8 cellular contexts compared by ENCODE assay signal in genomic region chr2:28452534-28453081, GRCh38. TPM values are rescaled to one million over a fixed set of nuclear protein-coding genes. Genes with fewer than 3 reads are reported as not detected.
DNase-seq lines count a peak whose midpoint lies in the region; ATAC-seq, FAIRE-seq and TF ChIP-seq lines count a peak whose summit lies in the region.

No MANE protein-coding gene starts in this region.

- no peak overlapping the region for H3K4me2 ChIP-seq in PC-9

- H3K27me3 Mint-ChIP-seq in type B pancreatic cell, result no peaks in the 10 kb centered on the region

- CTCF ChIA-PET in PC-9 (lab: Charles Lee), result interaction anchor here (0.6 kb wide), 1 partner anchor 166 kb away, joined by 3 read pairs; no protein-coding TSS in a partner anchor

- no peaks in the 10 kb centered on the region for H3K4me1 Mint-ChIP-seq in type B pancreatic cell (ENCODE audit: unreplicated experiment)

- BruUV-seq in PC-9 (replicated peaks; lab: Mats Ljungman, UMichigan), result no TSS peak

- POLR2A ChIA-PET in PC-9 (lab: Charles Lee; ENCODE audit: unreplicated experiment), result no interaction called here

- H3K36me3 Mint-ChIP-seq in type B pancreatic cell, result no peaks in the 10 kb centered on the region

- H2AFZ ChIP-seq in PC-9, result no peak overlapping the region

- H3K4me1 ChIP-seq in PC-9 (replicated peaks; ENCODE audit: insufficient read depth) (peaks cover 44% of the 10 kb centered on the region), foreskin keratinocyte (peaks cover 26% of the 10 kb centered on the region), ovary (ENCODE audit: insufficient read depth) (no peaks in the 10 kb centered on the region)

- H3K27ac Mint-ChIP-seq in type B pancreatic cell, result no peak overlapping the region

- no peak overlapping the region for H3K4me3 ChIP-seq in PC-9
- no peak overlapping the region for H3K4me3 ChIP-seq in ovary

- no peaks in the 10 kb centered on the region for H3K36me3 ChIP-seq in PC-9 (ENCODE audit: low read depth)
- H3K36me3 ChIP-seq in ovary, result no peaks in the 10 kb centered on the region

- intact Hi-C loops in PC-9 (cut with micrococcal nuclease; ENCODE audit: unreplicated experiment), result loop anchor here (1.0 to 5.0 kb wide), 6 partner anchors 43 to 746 kb away; partner anchors contain the start of genes BABAM2 and RBKS
- intact Hi-C loops in ovary (cut with DNase I), result loop anchor here (2.0 to 10.0 kb wide), 3 partner anchors 748 to 750 kb away; no protein-coding TSS in a partner anchor

- 43 to 52% (median 47%) methylated on average over 7 of the region's 7 CpGs for WGBS in ovary, 3 donors

- H3K9me2 ChIP-seq in PC-9 (ENCODE audit: insufficient read depth), result no peaks in the 10 kb centered on the region

- H3F3A ChIP-seq in PC-9 (ENCODE audit: insufficient read depth, low read depth), result peaks cover 34% of the 10 kb centered on the region

- TF ChIP-seq POLR2A in H54 (IDR thresholded peaks at IDR 0.05; ENCODE audit: low read depth, low read length), result no peak
- peak; percentile 25 for TF ChIP-seq POLR2A in ovary (IDR thresholded peaks at IDR 0.05)

- H3K9me3 ChIP-seq in PC-9 (ENCODE audit: insufficient read depth, low read depth), result no peaks in the 10 kb centered on the region
- no peaks in the 10 kb centered on the region for H3K9me3 ChIP-seq in ovary

- ATAC-seq in foreskin keratinocyte, result peak; percentile 36

- TF ChIP-seq CTCF in PC-9 (conservative IDR thresholded peaks at IDR 0.05), result peak; percentile 97
- TF ChIP-seq CTCF in foreskin keratinocyte (conservative IDR thresholded peaks at IDR 0.05), result peak; percentile 89
- peak; percentile 56 to 89 (median 88) for TF ChIP-seq CTCF in ovary (IDR thresholded peaks at IDR 0.05)
- TF ChIP-seq CTCF in type B pancreatic cell (conservative IDR thresholded peaks at IDR 0.05), result peak; percentile 84

- H3K9me3 Mint-ChIP-seq in type B pancreatic cell, result no peaks in the 10 kb centered on the region

- H3K4me3 Mint-ChIP-seq in type B pancreatic cell, result no peak overlapping the region

- no peaks in the 10 kb centered on the region for H3K79me2 ChIP-seq in PC-9 (ENCODE audit: low read depth)

- no peak for FAIRE-seq in H54 (lab: Jason Lieb, UNC)

- H3K27me3 ChIP-seq in PC-9 (ENCODE audit: insufficient read depth, low read depth) (no peaks in the 10 kb centered on the region), foreskin keratinocyte (no peaks in the 10 kb centered on the region), ovary (no peaks in the 10 kb centered on the region)

- H3K27ac ChIP-seq in PC-9 (no peak overlapping the region), foreskin keratinocyte (no peak overlapping the region), ovary (no peak overlapping the region)

- peak; percentile 86 for DNase-seq in CD1c-positive myeloid dendritic cell (ENCODE audit: extremely low spot score)
- DNase-seq in H54 (ENCODE audit: insufficient read length, low spot score), result peak; percentile 60
- peak in 1 of 2 experiments; percentile 75 for DNase-seq in PC-9
- DNase-seq in activated T-helper 1 cell treated with Interleukin-2 at 50 U/mL for 16 hours (ENCODE audit: low read depth), result peak; percentile 60
- DNase-seq in foreskin keratinocyte, result no peak
- DNase-seq in ovary, result peak; percentile 60 to 83 (median 78)
- no peak for DNase-seq in type B pancreatic cell (ENCODE audit: extremely low spot score, unreplicated experiment)
- no peak for DNase-seq in middle frontal gyrus (ENCODE audit: extremely low spot score, low spot score)

- no peaks in the 10 kb centered on the region for H4K20me1 ChIP-seq in PC-9 (ENCODE audit: insufficient read depth)

- no peak for TF ChIP-seq EP300 in ovary (IDR thresholded peaks at IDR 0.05)

RNA-seq across cellular contexts. Expression of gene PLB1, which starts 43.3 kb away (rescaled TPM):
- total RNA-seq in PC-9 (2021) (1.7 and 2.7 TPM in 2 replicates), foreskin keratinocyte (3.7 and 3.8 TPM in 2 replicates), ovary (1 to 10 TPM in 6 of 7 donors, under 1 TPM in 1; 0.99 to 7.7 (median 2.7) TPM), type B pancreatic cell (ENCODE audit: low replicate concordance) (1.9 and 3.4 TPM in 2 replicates)
- polyA plus RNA-seq in foreskin keratinocyte (2.1 and 2.2 TPM in 2 replicates), ovary (1 to 10 TPM; 2.2 to 9.3 TPM)

RNA-seq across cellular contexts. Expression of gene FOSL2, which starts 60.0 kb away (rescaled TPM):
- total RNA-seq in PC-9 (2021) (46.0 and 60.0 TPM in 2 replicates), foreskin keratinocyte (35.6 and 38.5 TPM in 2 replicates), ovary (100 to 1,000 TPM; 117 to 322 (median 152) TPM), type B pancreatic cell (ENCODE audit: low replicate concordance) (42.1 and 100 TPM in 2 replicates)
- polyA plus RNA-seq in foreskin keratinocyte (13.6 and 16.9 TPM in 2 replicates), ovary (10 to 100 TPM; 56.2 to 75.7 TPM)

Comparison
In these comparisons a context has a peak if more than half of its experiments do, and no peak if none do; other contexts are left out.
1. DNase-seq: peak in CD1c-positive myeloid dendritic cell (single experiment), H54 (single experiment), activated T-helper 1 cell treated with Interleukin-2 at 50 U/mL for 16 hours (single experiment) and ovary (5 of 5); none in foreskin keratinocyte (0 of 2), type B pancreatic cell (single experiment) and middle frontal gyrus (single experiment).
2. Peak in every context shown above with its lines, with median percentiles within 50 percentile points of each other: CTCF ChIP-seq.